ENCODE assay signal across 8 cellular contexts in the genomic region with DNA sequence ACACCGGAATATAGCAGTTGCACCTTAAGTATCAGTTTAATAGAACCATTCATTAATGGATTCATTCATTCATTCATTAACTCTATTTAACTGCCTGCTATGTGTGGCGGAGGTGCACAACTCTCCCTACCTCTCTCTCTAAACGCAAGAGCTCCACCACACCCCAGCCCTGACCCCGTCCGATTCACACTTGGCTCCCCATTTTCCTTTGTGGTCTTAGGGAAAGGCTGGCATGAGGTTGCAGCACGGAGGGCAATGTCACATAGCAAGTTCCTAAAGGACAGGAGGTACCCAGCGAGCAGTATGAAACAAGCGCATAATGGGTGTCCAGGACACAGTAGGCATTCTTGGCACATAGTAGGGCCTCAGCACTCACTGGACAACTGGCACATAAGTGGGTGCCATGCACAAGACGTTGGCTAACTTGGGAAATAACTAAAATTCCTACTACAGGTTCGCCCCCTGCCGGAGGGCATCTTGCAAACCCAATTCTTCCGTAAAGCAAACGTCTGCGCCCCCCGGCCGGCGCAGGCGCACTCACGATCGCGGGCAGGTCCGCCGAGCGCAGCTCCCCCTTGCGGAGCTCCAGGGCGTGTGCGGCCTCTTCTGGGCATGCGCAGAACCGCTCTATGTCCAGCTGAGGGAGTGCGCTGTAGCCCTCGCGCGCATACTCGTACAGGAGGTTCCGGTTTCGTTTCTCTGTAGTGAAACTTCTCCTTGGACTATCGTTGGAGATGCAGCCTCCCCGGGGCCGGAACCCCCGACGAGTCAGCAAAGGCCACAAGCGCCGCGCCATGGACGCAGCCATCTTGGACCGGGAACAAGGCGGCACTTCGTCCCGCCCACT. TPM values are rescaled to one million over a fixed set of nuclear protein-coding genes. Genes with fewer than 3 reads are reported as not detected.
A peak's percentile ranks its signal among the peaks of the same experiment; 100 is the strongest.
DNase-seq lines count a peak whose midpoint lies in the region; ATAC-seq and TF ChIP-seq lines count a peak whose summit lies in the region.

A gene with protein sequence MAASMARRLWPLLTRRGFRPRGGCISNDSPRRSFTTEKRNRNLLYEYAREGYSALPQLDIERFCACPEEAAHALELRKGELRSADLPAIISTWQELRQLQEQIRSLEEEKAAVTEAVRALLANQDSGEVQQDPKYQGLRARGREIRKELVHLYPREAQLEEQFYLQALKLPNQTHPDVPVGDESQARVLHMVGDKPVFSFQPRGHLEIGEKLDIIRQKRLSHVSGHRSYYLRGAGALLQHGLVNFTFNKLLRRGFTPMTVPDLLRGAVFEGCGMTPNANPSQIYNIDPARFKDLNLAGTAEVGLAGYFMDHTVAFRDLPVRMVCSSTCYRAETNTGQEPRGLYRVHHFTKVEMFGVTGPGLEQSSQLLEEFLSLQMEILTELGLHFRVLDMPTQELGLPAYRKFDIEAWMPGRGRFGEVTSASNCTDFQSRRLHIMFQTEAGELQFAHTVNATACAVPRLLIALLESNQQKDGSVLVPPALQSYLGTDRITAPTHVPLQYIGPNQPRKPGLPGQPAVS (minus strand): TSS at position 835 of the 847 bp plus-strand sequence. CDS start 27 bp downstream, at position 808.

- peak; percentile 79 for ATAC-seq in HG02840 (IDR thresholded peaks at IDR 0.05; ENCODE audit: low FRiP score, unreplicated experiment)
- peak; percentile 60 for ATAC-seq in activated naive CD8-positive, alpha-beta T cell treated with anti-CD3 and anti-CD28 coated beads, Interleukin-2, amount 50 U/mL, for 24 hours

- peaks cover 36% of the 10 kb centered on the region for H3K36me3 Mint-ChIP-seq in activated naive CD8-positive, alpha-beta T cell treated with anti-CD3 and anti-CD28 coated beads, Interleukin-2, amount 50 U/mL, for 24 hours (ENCODE audit: low read depth)
- peaks cover 18% of the 10 kb centered on the region for H3K36me3 Mint-ChIP-seq in type B pancreatic cell

- peak within 1 kb of the TSS; percentile 98 for H3K4me2 ChIP-seq in parathyroid adenoma (ENCODE audit: low read length)

- peak; percentile 99 for TF ChIP-seq CTCF in GM12874 (IDR thresholded peaks at IDR 0.05; ENCODE audit: insufficient read depth, low read depth, low read length)
- peak; percentile 100 for TF ChIP-seq CTCF in cardiac muscle cell (IDR thresholded peaks at IDR 0.05; ENCODE audit: low read depth, low read length)
- peak; percentile 100 for TF ChIP-seq CTCF in parathyroid adenoma (IDR thresholded peaks at IDR 0.05)
- TF ChIP-seq CTCF in type B pancreatic cell (conservative IDR thresholded peaks at IDR 0.05): peak; percentile 100

- no peaks in the 10 kb centered on the region for H3K9me3 ChIP-seq in cardiac muscle cell (ENCODE audit: low read depth)
- H3K9me3 ChIP-seq in parathyroid adenoma (ENCODE audit: control insufficient read depth, low read length): no peaks in the 10 kb centered on the region

- H3K4me3 ChIP-seq in cardiac muscle cell (peak within 1 kb of the TSS; percentile 88), parathyroid adenoma (ENCODE audit: low read depth, low read length) (peak within 1 kb of the TSS; percentile 100)

- H3K27me3 ChIP-seq in cardiac muscle cell (no peaks in the 10 kb centered on the region), parathyroid adenoma (ENCODE audit: control insufficient read depth, insufficient read depth, low read length) (no peaks in the 10 kb centered on the region)

- H3K79me2 ChIP-seq in parathyroid adenoma: no peaks in the 10 kb centered on the region

- peak within 1 kb of the TSS; percentile 88 for H3K4me3 Mint-ChIP-seq in activated naive CD8-positive, alpha-beta T cell treated with anti-CD3 and anti-CD28 coated beads, Interleukin-2, amount 50 U/mL, for 24 hours
- peak within 1 kb of the TSS; percentile 99 for H3K4me3 Mint-ChIP-seq in type B pancreatic cell

- H3K36me3 ChIP-seq in cardiac muscle cell (peaks cover 2% of the 10 kb centered on the region), parathyroid adenoma (ENCODE audit: control insufficient read depth, insufficient read depth, low read length) (no peaks in the 10 kb centered on the region)

- H3K4me1 Mint-ChIP-seq in activated naive CD8-positive, alpha-beta T cell treated with anti-CD3 and anti-CD28 coated beads, Interleukin-2, amount 50 U/mL, for 24 hours: peaks cover 39% of the 10 kb centered on the region
- H3K4me1 Mint-ChIP-seq in type B pancreatic cell (ENCODE audit: unreplicated experiment): peaks cover 18% of the 10 kb centered on the region

- H3K9ac ChIP-seq in parathyroid adenoma: peak within 1 kb of the TSS; percentile 50

- peak within 1 kb of the TSS; percentile 87 for H2AFZ ChIP-seq in parathyroid adenoma

- H3K4me1 ChIP-seq in cardiac muscle cell (ENCODE audit: low read depth) (no peaks in the 10 kb centered on the region), parathyroid adenoma (peaks cover 5% of the 10 kb centered on the region)

- DNase-seq in NCI-H1417 treated with DMSO at 0.1 percent for 48 hours (lab: John Stamatoyannopoulos, UW) (peak; percentile 94), SW 1271 (lab: John Stamatoyannopoulos, UW) (peak; percentile 71 to 91), cardiac muscle cell (ENCODE audit: low read depth in 1 of 2, low spot score in 1 of 2) (peak; percentile 94 to 97), type B pancreatic cell (ENCODE audit: extremely low spot score, unreplicated experiment) (peak; percentile 97)
- peak; percentile 91 for DNase-seq in activated naive CD8-positive, alpha-beta T cell treated with anti-CD3 and anti-CD28 coated beads, Interleukin-2, amount 50 U/mL, for 24 hours

- H3K27ac ChIP-seq in cardiac muscle cell (peak within 1 kb of the TSS; percentile 90), parathyroid adenoma (peak within 1 kb of the TSS; percentile 91)

- no peaks in the 10 kb centered on the region for H3K9me3 Mint-ChIP-seq in activated naive CD8-positive, alpha-beta T cell treated with anti-CD3 and anti-CD28 coated beads, Interleukin-2, amount 50 U/mL, for 24 hours
- H3K9me3 Mint-ChIP-seq in type B pancreatic cell: peaks cover 5% of the 10 kb centered on the region

- no peaks in the 10 kb centered on the region for H3K27me3 Mint-ChIP-seq in activated naive CD8-positive, alpha-beta T cell treated with anti-CD3 and anti-CD28 coated beads, Interleukin-2, amount 50 U/mL, for 24 hours
- H3K27me3 Mint-ChIP-seq in type B pancreatic cell: no peaks in the 10 kb centered on the region

- peak within 1 kb of the TSS; percentile 98 for H3K27ac Mint-ChIP-seq in activated naive CD8-positive, alpha-beta T cell treated with anti-CD3 and anti-CD28 coated beads, Interleukin-2, amount 50 U/mL, for 24 hours
- H3K27ac Mint-ChIP-seq in type B pancreatic cell: peak within 1 kb of the TSS; percentile 99

RNA-seq across cellular contexts. Expression of the gene that starts here (rescaled TPM):
- total RNA-seq in cardiac muscle cell (37.2 and 43.0 TPM in 2 replicates), type B pancreatic cell (ENCODE audit: low replicate concordance) (29.4 and 32.3 TPM in 2 replicates)
- 52.3 and 78.9 TPM in 2 replicates for polyA plus RNA-seq in cardiac muscle cell

Comparison
In these comparisons a context has a peak if more than half of its experiments do, and no peak if none do; other contexts are left out.
1. Peak in every context shown above with its lines: DNase-seq, ATAC-seq, H3K4me3 ChIP-seq and H3K27ac ChIP-seq.